In genomic region chr3:146507331-146508120, GRCh38 we compare ENCODE assay signal across 14 cellular contexts. TPM values are rescaled to one million over a fixed set of nuclear protein-coding genes. Genes with fewer than 3 reads are reported as not detected.
DNase-seq lines count a peak whose midpoint lies in the region; ATAC-seq, FAIRE-seq and TF ChIP-seq lines count a peak whose summit lies in the region.
"Had no signal": no experiment of that assay in that cellular context is flagged by ENCODE, and none has a peak within 500 bp of the region (broad histone marks: within the 10 kb centered on the region; RNA-seq: fewer than 3 reads in every experiment).

No MANE protein-coding gene starts in this region.

- 70 to 83% methylated on average over 1 of the region's 1 CpG for WGBS in body of pancreas, 2 donors

- TF ChIP-seq CTCF in body of pancreas (IDR thresholded peaks at IDR 0.05) (no peak), kidney (IDR thresholded peaks at IDR 0.05; ENCODE audit: borderline replicate concordance, extremely low read depth, insufficient read depth) (no peak)

- no peak overlapping the region for H3K9ac ChIP-seq in HUES48 (ENCODE audit: low read depth, low read length)
- H3K9ac ChIP-seq in kidney (ENCODE audit: low read length in 2 of 2): no peak overlapping the region
- H3K9ac ChIP-seq in subcutaneous abdominal adipose tissue (ENCODE audit: low read length in 5 of 5): no peak overlapping the region

- TF ChIP-seq POLR2A in body of pancreas (IDR thresholded peaks at IDR 0.05): no peak

- no peak for ATAC-seq in body of pancreas
- no peak for ATAC-seq in GM18867 (IDR thresholded peaks at IDR 0.05; ENCODE audit: unreplicated experiment)
- no peak for ATAC-seq in GM21529 (IDR thresholded peaks at IDR 0.05; ENCODE audit: unreplicated experiment)
- no peak for ATAC-seq in GM21737 (IDR thresholded peaks at IDR 0.05; ENCODE audit: unreplicated experiment)
- ATAC-seq: CD8-positive, alpha-beta T cell; stimulated activated naive CD8-positive, alpha-beta T cell treated with anti-CD3 and anti-CD28 coated beads, Interleukin-15, Interleukin-2, amounts not matched to agents 100 U/mL and 50 U/mL, for 24 hours had no signal

- peaks cover 49% of the 10 kb centered on the region for H3K4me1 ChIP-seq in HUES48 (ENCODE audit: control insufficient read depth, insufficient read depth, low read length)
- H3K4me1 ChIP-seq in body of pancreas: peaks cover 55% of the 10 kb centered on the region
- peaks cover 3 to 17% of the 10 kb centered on the region in 2 donors for H3K4me1 ChIP-seq in kidney (ENCODE audit: control insufficient read depth in 1 of 2, insufficient read depth in 1 of 2, low read depth in 1 of 2, low read length in 2 of 2)
- H3K4me1 ChIP-seq in subcutaneous abdominal adipose tissue (ENCODE audit: control insufficient read depth in 5 of 5, insufficient read depth in 5 of 5, low read length in 5 of 5): peaks cover 0 to 20% (median 5%) of the 10 kb centered on the region in 5 donors

- no peak for DNase-seq in body of pancreas
- no peak for DNase-seq in kidney
- DNase-seq: activated naive CD4-positive, alpha-beta T cell treated with anti-CD3 and anti-CD28 coated beads for 36 hours; CD8-positive, alpha-beta T cell; central memory CD4-positive, alpha-beta T cell; erythroblast; NCI-H526; RPMI8226; stimulated activated naive CD8-positive, alpha-beta T cell treated with anti-CD3 and anti-CD28 coated beads, Interleukin-15, Interleukin-2, amounts not matched to agents 100 U/mL and 50 U/mL, for 24 hours had no signal

- H3K36me3 ChIP-seq in HUES48 (ENCODE audit: control insufficient read depth, insufficient read depth, low read length): no peaks in the 10 kb centered on the region
- H3K36me3 ChIP-seq in body of pancreas (replicated peaks in 1 of 2; ENCODE audit: insufficient read depth in 1 of 2, low read depth in 2 of 2): no peaks in the 10 kb centered on the region
- H3K36me3 ChIP-seq in kidney (ENCODE audit: control insufficient read depth in 1 of 2, insufficient read depth in 2 of 2, low read length in 2 of 2): no peaks in the 10 kb centered on the region
- no peaks in the 10 kb centered on the region for H3K36me3 ChIP-seq in subcutaneous abdominal adipose tissue (ENCODE audit: control insufficient read depth in 5 of 5, insufficient read depth in 5 of 5, low read length in 5 of 5)

- no peak overlapping the region for H3K4me3 ChIP-seq in HUES48 (ENCODE audit: low read depth, low read length)
- H3K4me3 ChIP-seq in body of pancreas: no peak overlapping the region
- H3K4me3 ChIP-seq in kidney (ENCODE audit: low read length in 2 of 2): no peak overlapping the region
- H3K4me3 ChIP-seq in subcutaneous abdominal adipose tissue (ENCODE audit: low read depth in 1 of 5, low read length in 5 of 5): no peak overlapping the region

- intact Hi-C loops in body of pancreas (cut with DNase I): no loop called here
- intact Hi-C loops in kidney (cut with DNase I): no loop called here

- no peaks in the 10 kb centered on the region for H3K27me3 ChIP-seq in HUES48 (ENCODE audit: control insufficient read depth, insufficient read depth, low read length)
- H3K27me3 ChIP-seq in body of pancreas: no peaks in the 10 kb centered on the region
- no peaks in the 10 kb centered on the region for H3K27me3 ChIP-seq in subcutaneous abdominal adipose tissue (ENCODE audit: control insufficient read depth in 5 of 5, insufficient read depth in 4 of 5, low read length in 5 of 5)

- FAIRE-seq in kidney (lab: Jason Lieb, UNC): no peak

- peak overlapping the region; percentile 95 for H3K27ac ChIP-seq in HUES48 (ENCODE audit: low read depth, low read length)
- H3K27ac ChIP-seq in body of pancreas: peak overlapping the region in 3 of 4 donors; percentile 46 to 82 (median 72)
- peak overlapping the region; percentile 22 to 84 for H3K27ac ChIP-seq in kidney (ENCODE audit: low read depth in 2 of 2, low read length in 2 of 2)
- peak overlapping the region; percentile 69 for H3K27ac ChIP-seq in subcutaneous abdominal adipose tissue (ENCODE audit: low read depth, low read length)

- 0 out of 2 replicates have a peak, but pooled peaks cover 3% of the 10 kb centered on the region for H3K9me3 ChIP-seq in HUES48 (ENCODE audit: control insufficient read depth, insufficient read depth, low read length)
- H3K9me3 ChIP-seq in body of pancreas: no peaks in the 10 kb centered on the region
- H3K9me3 ChIP-seq in kidney (ENCODE audit: control insufficient read depth in 1 of 2, low read length in 2 of 2): no peaks in the 10 kb centered on the region
- H3K9me3 ChIP-seq in subcutaneous abdominal adipose tissue (ENCODE audit: control insufficient read depth in 5 of 5, low read length in 5 of 5): no peaks in the 10 kb centered on the region

RNA-seq across cellular contexts. Expression of gene PLSCR1, which starts 36.9 kb away (rescaled TPM):
- total RNA-seq in body of pancreas: 10 to 100 TPM; 61.7 to 64.9 TPM
- 266 TPM for total RNA-seq in kidney
- polyA plus RNA-seq in kidney (ENCODE audit: insufficient read depth, low read depth, low replicate concordance): 53.5 TPM

RNA-seq across cellular contexts. Expression of gene PLSCR2, which starts 38.2 kb away (rescaled TPM):
- total RNA-seq in body of pancreas (not detected), kidney (1.4 TPM)
- not detected for polyA plus RNA-seq in kidney (ENCODE audit: insufficient read depth, low read depth, low replicate concordance)
- total RNA-seq: activated naive CD4-positive, alpha-beta T cell treated with anti-CD3 and anti-CD28 coated beads for 36 hours; CD8-positive, alpha-beta T cell had no signal
